ENCODE assay signal across 8 cellular contexts in the genomic region with DNA sequence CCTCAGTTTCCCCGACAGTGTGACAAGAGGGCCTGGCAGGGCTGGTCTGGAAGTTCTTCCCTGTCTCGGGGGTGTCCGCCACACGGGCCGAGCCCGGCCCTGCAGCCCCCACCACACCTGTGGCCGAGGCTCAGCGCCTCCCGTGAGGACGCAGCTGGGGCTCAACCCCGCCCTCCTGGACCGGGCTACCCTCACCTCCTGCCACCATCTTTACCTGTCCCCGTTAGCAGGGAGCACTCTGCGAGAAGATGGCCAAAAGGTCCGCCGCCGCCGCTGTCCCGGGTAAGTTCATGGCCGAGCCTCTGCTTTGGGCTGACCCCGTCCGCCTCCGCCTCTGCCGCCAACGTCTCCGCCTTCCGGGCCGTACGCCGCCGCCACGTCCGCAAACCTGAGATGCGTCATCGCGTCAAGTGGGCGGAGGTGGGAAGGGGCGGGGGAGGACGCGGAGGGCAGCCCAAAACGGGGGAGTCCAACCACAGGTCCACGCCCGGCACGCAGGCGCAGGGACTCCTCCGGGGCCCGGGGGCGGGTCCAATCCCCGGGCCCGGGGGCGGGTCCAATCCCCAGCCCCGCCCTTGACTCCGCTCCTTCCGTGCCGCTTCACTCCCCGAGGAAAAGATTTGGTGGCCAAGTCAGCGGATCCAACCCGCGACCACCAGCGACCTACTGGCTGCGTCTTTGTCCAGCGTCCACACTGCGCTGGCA. TPM values are rescaled to one million over a fixed set of nuclear protein-coding genes. Genes with fewer than 3 reads are reported as not detected.
DNase-seq lines count a peak whose midpoint lies in the region; ATAC-seq and TF ChIP-seq lines count a peak whose summit lies in the region.

A gene (minus strand): TSS at position 351 of the 705 bp plus-strand sequence. CDS start 4,295 bp downstream, outside the sequence.

- H3K4me3 ChIP-seq in CD4-positive, alpha-beta memory T cell (ENCODE audit: low read length in 2 of 2): peak within 1 kb of the TSS; percentile 83 to 93
- H3K4me3 ChIP-seq in HL-60 (replicated peaks; ENCODE audit: insufficient read depth, low read length): peak within 1 kb of the TSS; percentile 92

- peaks cover 9 to 12% of the 10 kb centered on the region in 2 donors for H3K27me3 Mint-ChIP-seq in CD4-positive, alpha-beta memory T cell

- intact Hi-C loops in CD4-positive, alpha-beta memory T cell (cut with micrococcal nuclease): loop anchor here (1.0 kb wide), 2 partner anchors 55 to 120 kb away; a partner anchor contains a TSS

- H3K36me3 Mint-ChIP-seq in CD4-positive, alpha-beta memory T cell: peaks cover 9 to 21% of the 10 kb centered on the region in 2 donors

- POLR2A ChIA-PET in CD4-positive, alpha-beta memory T cell (lab: Charles Lee; ENCODE audit: partially characterized antibody): interaction anchor here (1.0 to 3.4 kb wide), 5 partner anchors 55 to 854 kb away, joined by 4 to 50 read pairs (median 14); a partner anchor contains a TSS

- peak within 1 kb of the TSS; percentile 97 to 100 (median 99) for H3K4me3 Mint-ChIP-seq in CD4-positive, alpha-beta memory T cell

- H3K36me3 ChIP-seq in CD4-positive, alpha-beta memory T cell (ENCODE audit: insufficient read depth, low read length): no peaks in the 10 kb centered on the region

- H3K4me1 ChIP-seq in CD4-positive, alpha-beta memory T cell (ENCODE audit: insufficient read depth, low read length): peaks cover 35% of the 10 kb centered on the region

- H3K4me1 Mint-ChIP-seq in CD4-positive, alpha-beta memory T cell: peaks cover 25 to 42% (median 34%) of the 10 kb centered on the region in 4 donors

- H3K27ac ChIP-seq in CD4-positive, alpha-beta memory T cell (ENCODE audit: low read depth, low read length): peak within 1 kb of the TSS; percentile 98
- peak within 1 kb of the TSS; percentile 78 for H3K27ac ChIP-seq in HL-60 (replicated peaks)

- peak within 1 kb of the TSS; percentile 97 to 100 (median 99) for H3K27ac Mint-ChIP-seq in CD4-positive, alpha-beta memory T cell

- peaks cover 0 to 3% (median 0%) of the 10 kb centered on the region in 8 donors for H3K9me3 Mint-ChIP-seq in CD4-positive, alpha-beta memory T cell

- CTCF ChIA-PET in CD4-positive, alpha-beta memory T cell (lab: Charles Lee; ENCODE audit: partially characterized antibody): interaction anchor here (0.9 to 3.8 kb wide), 14 partner anchors 8 to 1805 kb away, joined by 3 to 89 read pairs (median 4); a partner anchor contains a TSS

- H3K9me3 ChIP-seq in CD4-positive, alpha-beta memory T cell (ENCODE audit: control insufficient read depth in 1 of 2, low read length in 2 of 2): no peaks in the 10 kb centered on the region

- TF ChIP-seq CTCF in HL-60 (IDR thresholded peaks at IDR 0.05; ENCODE audit: insufficient read depth, low read length): no peak

- peak; percentile 95 to 97 (median 96) for DNase-seq in CD4-positive, alpha-beta memory T cell
- DNase-seq in HL-60 (ENCODE audit: low read depth in 1 of 2, low spot score in 1 of 2): peak; percentile 62 to 90
- DNase-seq in NK-92 (lab: John Stamatoyannopoulos, UW; ENCODE audit: unreplicated experiment): peak; percentile 77
- peak; percentile 97 for DNase-seq in activated CD8-positive, alpha-beta memory T cell treated with anti-CD3 and anti-CD28 coated beads for 24 hours
- DNase-seq in effector CD8-positive, alpha-beta T cell (lab: John Stamatoyannopoulos, UW): peak; percentile 95
- peak; percentile 97 for DNase-seq in medulla oblongata (ENCODE audit: extremely low spot score)
- peak; percentile 96 for DNase-seq in stimulated activated CD8-positive, alpha-beta memory T cell treated with anti-CD3 and anti-CD28 coated beads, Interleukin-12 subunit alpha, Interleukin-12 subunit beta, amount 100 ng/mL, for 1 hour (ENCODE audit: low read depth)

- no peaks in the 10 kb centered on the region for H3K27me3 ChIP-seq in CD4-positive, alpha-beta memory T cell (ENCODE audit: insufficient read depth, low read length)
- no peaks in the 10 kb centered on the region for H3K27me3 ChIP-seq in HL-60 (ENCODE audit: insufficient read depth, poor library complexity, severe bottlenecking)

- ATAC-seq in GM19455 (IDR thresholded peaks at IDR 0.05; ENCODE audit: unreplicated experiment): peak; percentile 91

RNA-seq across cellular contexts. Expression of the gene that starts here (rescaled TPM):
- 10 to 100 TPM; 30.1 to 30.9 TPM for total RNA-seq in CD4-positive, alpha-beta memory T cell
- 10 to 100 TPM; 11.7 to 14.7 TPM for polyA plus RNA-seq in CD4-positive, alpha-beta memory T cell

Comparison
In these comparisons a context has a peak if more than half of its experiments do, and no peak if none do; other contexts are left out.
1. Peak in every context shown above with its lines: DNase-seq, ATAC-seq, H3K4me3 ChIP-seq and H3K27ac ChIP-seq.